Comparison of ENCODE assay signal across 12 cellular contexts in genomic region chr7:149870701-149871483, GRCh38. TPM values are rescaled to one million over a fixed set of nuclear protein-coding genes. Genes with fewer than 3 reads are reported as not detected.
DNase-seq lines count a peak whose midpoint lies in the region; ATAC-seq and TF ChIP-seq lines count a peak whose summit lies in the region.
"Had no signal": no experiment of that assay in that cellular context is flagged by ENCODE, and none has a peak within 500 bp of the region (broad histone marks: within the 10 kb centered on the region; RNA-seq: fewer than 3 reads in every experiment).

No MANE protein-coding gene starts in this region.

- no TSS peak for BruUV-seq in Caco-2 (replicated peaks; lab: Mats Ljungman, UMichigan)

- intact Hi-C loops in CD8-positive, alpha-beta T cell (cut with DNase I, micrococcal nuclease): loop anchor here (2.0 to 5.0 kb wide), 2 partner anchors 16 to 1471 kb away; partner anchors contain the start of gene NUB1 (in 1 of the 2)
- intact Hi-C loops in upper lobe of right lung (cut with DNase I) (loop anchor here (10.0 kb wide), 1 partner anchor 56 kb away; no protein-coding TSS in a partner anchor), Caco-2 (cut with micrococcal nuclease; ENCODE audit: unreplicated experiment) (no loop called here)

- H3K27me3 Mint-ChIP-seq in CD8-positive, alpha-beta T cell (ENCODE audit: low read depth): no peaks in the 10 kb centered on the region
- H3K27me3 Mint-ChIP-seq in T-cell (no peaks in the 10 kb centered on the region), Caco-2 (ENCODE audit: insufficient read depth, unreplicated experiment) (no peaks in the 10 kb centered on the region)
- H3K27me3 Mint-ChIP-seq in activated naive CD8-positive, alpha-beta T cell treated with anti-CD3 and anti-CD28 coated beads, Interleukin-2, amount 50 U/mL, for 24 hours: no peaks in the 10 kb centered on the region
- H3K27me3 Mint-ChIP-seq in natural killer cell treated with Interleukin-12 subunit alpha and Interleukin-12 subunit beta and Interleukin-15 and Interleukin-18, amount 100 ng/mL, for 72 hours: no peaks in the 10 kb centered on the region
- H3K27me3 Mint-ChIP-seq: progenitor cell of endocrine pancreas had no signal

- peak overlapping the region; percentile 72 for H3K4me3 Mint-ChIP-seq in CD8-positive, alpha-beta T cell
- H3K4me3 Mint-ChIP-seq in T-cell (peak overlapping the region; percentile 21 to 86 (median 65)), Caco-2 (ENCODE audit: unreplicated experiment) (no peak overlapping the region)
- H3K4me3 Mint-ChIP-seq in activated naive CD8-positive, alpha-beta T cell treated with anti-CD3 and anti-CD28 coated beads, Interleukin-2, amount 50 U/mL, for 24 hours: peak overlapping the region; percentile 9
- H3K4me3 Mint-ChIP-seq in natural killer cell treated with Interleukin-12 subunit alpha and Interleukin-12 subunit beta and Interleukin-15 and Interleukin-18, amount 100 ng/mL, for 72 hours: peak overlapping the region; percentile 51

- H3K4me1 ChIP-seq in CD8-positive, alpha-beta T cell (ENCODE audit: insufficient read depth, low read length): peaks cover 86% of the 10 kb centered on the region
- H3K4me1 ChIP-seq in upper lobe of right lung (peaks cover 14% of the 10 kb centered on the region), Caco-2 (peaks cover 9% of the 10 kb centered on the region; the same call in 1 of the 2 replicates)

- POLR2A ChIA-PET in CD8-positive, alpha-beta T cell (lab: Charles Lee): interaction anchor here (1.0 to 4.1 kb wide), 5 partner anchors 11 to 498 kb away, joined by 4 to 51 read pairs (median 9); partner anchors contain the start of genes REPIN1 and ZNF862
- POLR2A ChIA-PET in T-cell (lab: Charles Lee) (interaction anchor here in 1 of 2 donors (1.5 kb wide), 1 partner anchor 33 kb away, joined by 6 read pairs; the partner anchor contains the start of gene ZNF862), GM10248 (lab: Yijun Ruan, JAX) (no interaction called here), Caco-2 (lab: Charles Lee) (interaction anchor here (0.6 kb wide), 1 partner anchor 98 kb away, joined by 7 read pairs; no protein-coding TSS in a partner anchor)

- H3K36me3 ChIP-seq in CD8-positive, alpha-beta T cell (ENCODE audit: insufficient read depth, low read length): no peaks in the 10 kb centered on the region
- H3K36me3 ChIP-seq in upper lobe of right lung (no peaks in the 10 kb centered on the region), Caco-2 (ENCODE audit: control insufficient read depth, insufficient read depth, low read length) (no peaks in the 10 kb centered on the region)
- H3K36me3 ChIP-seq: uterus had no signal

- H3K36me3 Mint-ChIP-seq in CD8-positive, alpha-beta T cell: peaks cover 12% of the 10 kb centered on the region
- no peaks in the 10 kb centered on the region for H3K36me3 Mint-ChIP-seq in T-cell
- H3K36me3 Mint-ChIP-seq in activated naive CD8-positive, alpha-beta T cell treated with anti-CD3 and anti-CD28 coated beads, Interleukin-2, amount 50 U/mL, for 24 hours (ENCODE audit: low read depth): peaks cover 15% of the 10 kb centered on the region
- no peaks in the 10 kb centered on the region for H3K36me3 Mint-ChIP-seq in natural killer cell treated with Interleukin-12 subunit alpha and Interleukin-12 subunit beta and Interleukin-15 and Interleukin-18, amount 100 ng/mL, for 72 hours
- H3K36me3 Mint-ChIP-seq in Caco-2 (ENCODE audit: insufficient read depth, unreplicated experiment): peaks cover 12% of the 10 kb centered on the region

- CTCF ChIA-PET in CD8-positive, alpha-beta T cell (lab: Charles Lee): interaction anchor here (1.4 to 3.8 kb wide), 7 partner anchors 8 to 64 kb away, joined by 3 to 29 read pairs (median 5); partner anchors contain the start of gene ZNF862
- CTCF ChIA-PET in T-cell (lab: Charles Lee) (interaction anchor here in 1 of 2 donors (1.0 to 1.5 kb wide), 2 partner anchors 16 to 33 kb away, joined by 5 to 7 read pairs; partner anchors contain the start of gene ZNF862), GM10248 (lab: Yijun Ruan, JAX) (interaction anchor here (1.0 to 3.7 kb wide), 7 partner anchors 9 to 448 kb away, joined by 3 to 23 read pairs (median 3); no protein-coding TSS in a partner anchor), Caco-2 (lab: Charles Lee) (no interaction called here)

- H3K9me3 ChIP-seq in CD8-positive, alpha-beta T cell (ENCODE audit: low read length): no peaks in the 10 kb centered on the region
- H3K9me3 ChIP-seq in upper lobe of right lung: no peaks in the 10 kb centered on the region
- H3K9me3 ChIP-seq in Caco-2: no peaks in the 10 kb centered on the region
- H3K9me3 ChIP-seq: uterus had no signal

- no peaks in the 10 kb centered on the region for H3K9me3 Mint-ChIP-seq in CD8-positive, alpha-beta T cell
- H3K9me3 Mint-ChIP-seq in T-cell (no peaks in the 10 kb centered on the region), Caco-2 (ENCODE audit: unreplicated experiment) (no peaks in the 10 kb centered on the region)
- H3K9me3 Mint-ChIP-seq in activated naive CD8-positive, alpha-beta T cell treated with anti-CD3 and anti-CD28 coated beads, Interleukin-2, amount 50 U/mL, for 24 hours: no peaks in the 10 kb centered on the region
- no peaks in the 10 kb centered on the region for H3K9me3 Mint-ChIP-seq in natural killer cell treated with Interleukin-12 subunit alpha and Interleukin-12 subunit beta and Interleukin-15 and Interleukin-18, amount 100 ng/mL, for 72 hours

- peak overlapping the region; percentile 98 for H3K27ac Mint-ChIP-seq in CD8-positive, alpha-beta T cell
- H3K27ac Mint-ChIP-seq in T-cell (peak overlapping the region; percentile 99), Caco-2 (ENCODE audit: unreplicated experiment) (no peak overlapping the region)
- H3K27ac Mint-ChIP-seq in activated naive CD8-positive, alpha-beta T cell treated with anti-CD3 and anti-CD28 coated beads, Interleukin-2, amount 50 U/mL, for 24 hours: peak overlapping the region; percentile 72
- peak overlapping the region; percentile 21 to 41 for H3K27ac Mint-ChIP-seq in natural killer cell treated with Interleukin-12 subunit alpha and Interleukin-12 subunit beta and Interleukin-15 and Interleukin-18, amount 100 ng/mL, for 72 hours
- H3K27ac Mint-ChIP-seq: progenitor cell of endocrine pancreas had no signal

- ATAC-seq in CD8-positive, alpha-beta T cell: peak; percentile 15
- ATAC-seq in T-cell (replicated peaks in 1 of 4) (no peak), upper lobe of right lung (no peak)
- ATAC-seq in activated naive CD8-positive, alpha-beta T cell treated with anti-CD3 and anti-CD28 coated beads, Interleukin-2, amount 50 U/mL, for 24 hours: peak; percentile 21
- ATAC-seq in natural killer cell treated with Interleukin-12 subunit alpha and Interleukin-12 subunit beta and Interleukin-15 and Interleukin-18, amount 100 ng/mL, for 72 hours: no peak

- H3K4me3 ChIP-seq in CD8-positive, alpha-beta T cell (ENCODE audit: low read depth, low read length): peak overlapping the region; percentile 21
- H3K4me3 ChIP-seq in upper lobe of right lung (no peak overlapping the region), Caco-2 (ENCODE audit: low read depth, low read length) (no peak overlapping the region)
- H3K4me3 ChIP-seq: GM23248, uterus had no signal

- DNase-seq in CD8-positive, alpha-beta T cell: peak in 3 of 7 experiments; percentile 40 to 60 (median 57)
- DNase-seq in T-cell: peak in 10 of 34 experiments; percentile 23 to 39 (median 30)
- peak; percentile 52 for DNase-seq in activated naive CD8-positive, alpha-beta T cell treated with anti-CD3 and anti-CD28 coated beads, Interleukin-2, amount 50 U/mL, for 24 hours
- peak; percentile 59 for DNase-seq in natural killer cell treated with Interleukin-12 subunit alpha and Interleukin-12 subunit beta and Interleukin-15 and Interleukin-18, amount 100 ng/mL, for 72 hours (ENCODE audit: low spot score)
- DNase-seq in upper lobe of right lung: no peak
- no peak for DNase-seq in GM10248 (ENCODE audit: extremely low spot score)
- DNase-seq in Caco-2: no peak
- DNase-seq: activated gamma-delta T cell, GM23248, NCI-H345, uterus had no signal

- H3K27me3 ChIP-seq in CD8-positive, alpha-beta T cell (ENCODE audit: insufficient read depth, low read length): no peaks in the 10 kb centered on the region
- H3K27me3 ChIP-seq in upper lobe of right lung (no peaks in the 10 kb centered on the region), Caco-2 (replicated peaks; ENCODE audit: control insufficient read depth, insufficient read depth, low read length) (no peaks in the 10 kb centered on the region)
- H3K27me3 ChIP-seq: uterus had no signal

- no peak for TF ChIP-seq CTCF in CD8-positive, alpha-beta T cell (IDR thresholded peaks at IDR 0.05)
- TF ChIP-seq CTCF in upper lobe of right lung (IDR thresholded peaks at IDR 0.05) (no peak), GM10248 (IDR thresholded peaks at IDR 0.05; ENCODE audit: control extremely low read depth, extremely low read depth, low read depth, missing control alignments) (no peak), Caco-2 (IDR thresholded peaks at IDR 0.05; ENCODE audit: insufficient read depth in 1 of 2, low read depth in 1 of 2, low read length in 1 of 2, severe bottlenecking in 1 of 2, unreplicated experiment in 1 of 2) (no peak)

- H3K4me1 Mint-ChIP-seq in CD8-positive, alpha-beta T cell (ENCODE audit: low read depth): peaks cover 90% of the 10 kb centered on the region
- peaks cover 87 to 89% (median 89%) of the 10 kb centered on the region in 3 donors for H3K4me1 Mint-ChIP-seq in T-cell
- H3K4me1 Mint-ChIP-seq in activated naive CD8-positive, alpha-beta T cell treated with anti-CD3 and anti-CD28 coated beads, Interleukin-2, amount 50 U/mL, for 24 hours: peaks cover 87% of the 10 kb centered on the region
- peaks cover 44 to 55% of the 10 kb centered on the region in 2 donors for H3K4me1 Mint-ChIP-seq in natural killer cell treated with Interleukin-12 subunit alpha and Interleukin-12 subunit beta and Interleukin-15 and Interleukin-18, amount 100 ng/mL, for 72 hours (ENCODE audit: low read depth in 2 of 2)
- H3K4me1 Mint-ChIP-seq in Caco-2 (ENCODE audit: low read depth, unreplicated experiment): peaks cover 22% of the 10 kb centered on the region

- H3K27ac ChIP-seq in CD8-positive, alpha-beta T cell (ENCODE audit: low read depth, low read length): peak overlapping the region; percentile 17
- no peak overlapping the region for H3K27ac ChIP-seq in upper lobe of right lung
- H3K27ac ChIP-seq: GM23248, uterus had no signal

RNA-seq across cellular contexts. Expression of gene ATP6V0E2, which starts 2.9 kb away (rescaled TPM):
- total RNA-seq in CD8-positive, alpha-beta T cell: 10 to 100 TPM; 32.9 to 33.5 TPM
- total RNA-seq in T-cell (10 to 100 TPM; 48.5 to 79.4 (median 63.9) TPM), upper lobe of right lung (19.6 TPM), Caco-2 (2022) (41.6 and 53.9 TPM in 2 replicates)
- total RNA-seq in natural killer cell treated with Interleukin-12 subunit alpha and Interleukin-12 subunit beta and Interleukin-15 and Interleukin-18, amount 100 ng/mL, for 72 hours: 10 to 100 TPM; 32.6 to 64.3 TPM

RNA-seq across cellular contexts. Expression of gene ZNF862, which starts 32.7 kb away (rescaled TPM):
- 10 to 100 TPM; 18.8 TPM for total RNA-seq in CD8-positive, alpha-beta T cell
- total RNA-seq in T-cell: 10 to 100 TPM; 49.3 to 72.0 (median 63.8) TPM
- total RNA-seq in natural killer cell treated with Interleukin-12 subunit alpha and Interleukin-12 subunit beta and Interleukin-15 and Interleukin-18, amount 100 ng/mL, for 72 hours: 10 to 100 TPM; 18.8 to 19.1 TPM
- total RNA-seq in upper lobe of right lung: 14.6 TPM
- 3.1 and 3.5 TPM in 2 replicates for total RNA-seq in Caco-2 (2022)

Comparison
In these comparisons a context has a peak if more than half of its experiments do, and no peak if none do; other contexts are left out.
1. ATAC-seq: peak in CD8-positive, alpha-beta T cell (single experiment) and activated naive CD8-positive, alpha-beta T cell treated with anti-CD3 and anti-CD28 coated beads, Interleukin-2, amount 50 U/mL, for 24 hours (single experiment); none in T-cell (0 of 4), natural killer cell treated with Interleukin-12 subunit alpha and Interleukin-12 subunit beta and Interleukin-15 and Interleukin-18, amount 100 ng/mL, for 72 hours (0 of 2) and upper lobe of right lung (single experiment).
2. DNase-seq: peak in activated naive CD8-positive, alpha-beta T cell treated with anti-CD3 and anti-CD28 coated beads, Interleukin-2, amount 50 U/mL, for 24 hours (single experiment) and natural killer cell treated with Interleukin-12 subunit alpha and Interleukin-12 subunit beta and Interleukin-15 and Interleukin-18, amount 100 ng/mL, for 72 hours (single experiment); none in upper lobe of right lung (single experiment), GM10248 (single experiment) and Caco-2 (0 of 2).